Comparison of ENCODE assay signal across 8 cellular contexts in the genomic region with DNA sequence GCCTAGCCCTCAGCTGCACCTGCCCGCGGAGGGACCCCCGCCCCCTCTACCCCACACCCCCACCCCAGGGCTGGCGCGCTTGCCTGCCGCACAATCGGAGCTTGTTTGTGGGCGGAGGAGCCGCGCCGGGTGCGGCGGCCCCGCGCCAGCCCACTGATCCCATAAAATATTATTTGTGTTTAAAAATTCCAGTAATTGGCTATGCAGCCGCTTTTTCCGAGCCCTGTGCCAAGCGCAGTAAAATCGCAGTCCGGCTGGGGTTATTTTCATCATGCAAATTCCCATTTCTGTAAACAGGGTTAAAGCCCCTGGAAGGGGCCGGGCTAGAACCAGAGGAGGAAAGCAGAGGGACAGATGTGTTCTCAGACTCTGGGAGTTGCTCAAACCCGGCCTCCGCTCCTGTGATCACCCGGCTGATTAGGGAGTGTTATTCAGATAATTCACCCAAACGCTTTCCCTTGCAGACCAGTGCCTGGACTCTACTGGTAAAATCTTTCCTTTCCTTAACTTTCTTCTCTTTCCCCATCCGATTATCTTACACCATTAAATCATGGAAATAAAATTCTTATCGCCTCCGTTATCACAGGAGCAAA.
A peak's percentile ranks its signal among the peaks of the same experiment; 100 is the strongest.
DNase-seq lines count a peak whose midpoint lies in the region; FAIRE-seq and TF ChIP-seq lines count a peak whose summit lies in the region.

No MANE protein-coding gene starts in this region.

- no peak overlapping the region for H3T11ph ChIP-seq in H9 (ENCODE audit: low read length)

- H3K27ac ChIP-seq in H9 (ENCODE audit: insufficient read length, low read depth, low read length) (no peak overlapping the region), Peyer's patch (peak overlapping the region; percentile 63 to 82 (median 70)), right atrium auricular region (peak overlapping the region; percentile 72 to 88)

- H3K23ac ChIP-seq in H9 (ENCODE audit: insufficient read length, low read depth, low read length) = no peak overlapping the region

- no peak overlapping the region for H2AFZ ChIP-seq in H9 (ENCODE audit: low read length)

- H3K27me3 Mint-ChIP-seq in H9 (ENCODE audit: low read depth) = peaks cover 50% of the 10 kb centered on the region

- H3K14ac ChIP-seq in H9 (ENCODE audit: insufficient read depth, low read length) = no peak overlapping the region

- peak overlapping the region; percentile 83 for H3K4me2 ChIP-seq in H9 (ENCODE audit: insufficient read depth, insufficient read length, low read length)

- no peak overlapping the region for H2AK5ac ChIP-seq in H9 (ENCODE audit: insufficient read length, low read length)

- FAIRE-seq in D721Med (lab: Jason Lieb, UNC) = no peak

- no peaks in the 10 kb centered on the region; a peak in 1 of 5 replicates for H3K9me3 Mint-ChIP-seq in H9

- no peaks in the 10 kb centered on the region for H3K79me2 ChIP-seq in H9 (ENCODE audit: insufficient read depth, low read length)

- H4K20me1 ChIP-seq in H9 (ENCODE audit: control insufficient read depth, insufficient read depth, insufficient read length) = no peaks in the 10 kb centered on the region

- H3K27ac Mint-ChIP-seq in H9 = no peak overlapping the region

- no peak overlapping the region for H4K5ac ChIP-seq in H9 (ENCODE audit: insufficient read length, low read depth, low read length)

- peaks cover 34% of the 10 kb centered on the region; the same call in 1 of the 2 replicates for H3K27me3 ChIP-seq in H9 (ENCODE audit: insufficient read depth, low read length)
- no peaks in the 10 kb centered on the region for H3K27me3 ChIP-seq in Peyer's patch
- no peaks in the 10 kb centered on the region for H3K27me3 ChIP-seq in right atrium auricular region

- no peak overlapping the region for H3K18ac ChIP-seq in H9 (ENCODE audit: insufficient read length, low read depth, low read length)

- no peak overlapping the region for H4K8ac ChIP-seq in H9 (replicated peaks; ENCODE audit: insufficient read length, low read depth, low read length)

- peaks cover 24 to 40% of the 10 kb centered on the region in 2 experiments for H3K4me1 Mint-ChIP-seq in H9

- no peak overlapping the region for H2BK12ac ChIP-seq in H9 (ENCODE audit: insufficient read length, low read depth, low read length)

- no peak overlapping the region for H2BK15ac ChIP-seq in H9 (ENCODE audit: low read depth, low read length)

- no peak for TF ChIP-seq CTCF in H9 (conservative IDR thresholded peaks at IDR 0.05)
- TF ChIP-seq CTCF in Peyer's patch (IDR thresholded peaks at IDR 0.05) = no peak
- TF ChIP-seq CTCF in right atrium auricular region (IDR thresholded peaks at IDR 0.05) = no peak
- no peak for TF ChIP-seq CTCF in D721Med (IDR thresholded peaks at IDR 0.05; ENCODE audit: insufficient read depth, missing control alignments)

- no peaks in the 10 kb centered on the region for H3K36me3 Mint-ChIP-seq in H9 (ENCODE audit: insufficient read depth in 1 of 3, low read depth in 3 of 3)

- H3K4me3 ChIP-seq in Peyer's patch = peak overlapping the region; percentile 38 to 71 (median 59)
- H3K4me3 ChIP-seq in right atrium auricular region = peak overlapping the region; percentile 46 to 56
- H3K4me3 ChIP-seq in skeletal muscle cell (ENCODE audit: low read depth, low read length) = peak overlapping the region; percentile 24

- H3K4me1 ChIP-seq in H9 (ENCODE audit: insufficient read depth, low read length) (peaks cover 4% of the 10 kb centered on the region; the same call in 1 of the 2 replicates), Peyer's patch (peaks cover 5 to 35% (median 12%) of the 10 kb centered on the region in 4 donors), right atrium auricular region (peaks cover 0 to 34% of the 10 kb centered on the region in 2 donors)

- H2BK5ac ChIP-seq in H9 (ENCODE audit: insufficient read length, low read length) = no peak overlapping the region

- no peak overlapping the region for H2BK120ac ChIP-seq in H9 (ENCODE audit: low read depth, low read length, poor library complexity, severe bottlenecking)

- no peak overlapping the region for H2BK20ac ChIP-seq in H9 (ENCODE audit: low read depth, low read length, poor library complexity, severe bottlenecking)

- H3K9me3 ChIP-seq in H9 (ENCODE audit: control insufficient read depth, low read depth, low read length) (no peaks in the 10 kb centered on the region), Peyer's patch (no peaks in the 10 kb centered on the region), right atrium auricular region (no peaks in the 10 kb centered on the region)

- no peak overlapping the region for H3K9ac ChIP-seq in H9 (ENCODE audit: extremely low read depth, insufficient read length, low read length)

- WGBS in H9 (ENCODE audit: extremely low coverage, insufficient read length, low lambda C conversion rate) = no CpG with 5 or more reads among the region's 28 CpGs

- peak overlapping the region; percentile 60 to 80 for H3K4me3 Mint-ChIP-seq in H9

- DNase-seq in H9 = no peak
- no peak for DNase-seq in Peyer's patch
- DNase-seq in right atrium auricular region (ENCODE audit: low spot score) = no peak
- no peak for DNase-seq in skeletal muscle cell (ENCODE audit: low read depth)
- no peak for DNase-seq in dermis blood vessel endothelial cell
- no peak for DNase-seq in D721Med (ENCODE audit: insufficient read length, low spot score)
- no peak for DNase-seq in dedifferentiated amniotic fluid mesenchymal stem cell (ENCODE audit: extremely low spot score)
- no peak for DNase-seq in NCI-H187 treated with DMSO at 0.1 percent for 48 hours (lab: John Stamatoyannopoulos, UW)

- H3K79me1 ChIP-seq in H9 (ENCODE audit: insufficient read depth, low read depth, low read length, poor library complexity, severe bottlenecking) = no peaks in the 10 kb centered on the region

- H4K91ac ChIP-seq in H9 (ENCODE audit: insufficient read length, low read depth, low read length) = no peak overlapping the region

- H3K4ac ChIP-seq in H9 (ENCODE audit: low read depth, low read length) = no peak overlapping the region

- H3K36me3 ChIP-seq in Peyer's patch (no peaks in the 10 kb centered on the region), right atrium auricular region (no peaks in the 10 kb centered on the region)

- no peak overlapping the region for H3K56ac ChIP-seq in H9 (ENCODE audit: insufficient read length, low read depth, low read length)

- no peak for TF ChIP-seq POLR2A in Peyer's patch (IDR thresholded peaks at IDR 0.05)

- peaks cover 11% of the 10 kb centered on the region for H3K23me2 ChIP-seq in H9 (ENCODE audit: insufficient read length, low read depth, low read length, poor library complexity, severe bottlenecking)
